Comparison of ENCODE assay signal across 17 cellular contexts in the genomic region with DNA sequence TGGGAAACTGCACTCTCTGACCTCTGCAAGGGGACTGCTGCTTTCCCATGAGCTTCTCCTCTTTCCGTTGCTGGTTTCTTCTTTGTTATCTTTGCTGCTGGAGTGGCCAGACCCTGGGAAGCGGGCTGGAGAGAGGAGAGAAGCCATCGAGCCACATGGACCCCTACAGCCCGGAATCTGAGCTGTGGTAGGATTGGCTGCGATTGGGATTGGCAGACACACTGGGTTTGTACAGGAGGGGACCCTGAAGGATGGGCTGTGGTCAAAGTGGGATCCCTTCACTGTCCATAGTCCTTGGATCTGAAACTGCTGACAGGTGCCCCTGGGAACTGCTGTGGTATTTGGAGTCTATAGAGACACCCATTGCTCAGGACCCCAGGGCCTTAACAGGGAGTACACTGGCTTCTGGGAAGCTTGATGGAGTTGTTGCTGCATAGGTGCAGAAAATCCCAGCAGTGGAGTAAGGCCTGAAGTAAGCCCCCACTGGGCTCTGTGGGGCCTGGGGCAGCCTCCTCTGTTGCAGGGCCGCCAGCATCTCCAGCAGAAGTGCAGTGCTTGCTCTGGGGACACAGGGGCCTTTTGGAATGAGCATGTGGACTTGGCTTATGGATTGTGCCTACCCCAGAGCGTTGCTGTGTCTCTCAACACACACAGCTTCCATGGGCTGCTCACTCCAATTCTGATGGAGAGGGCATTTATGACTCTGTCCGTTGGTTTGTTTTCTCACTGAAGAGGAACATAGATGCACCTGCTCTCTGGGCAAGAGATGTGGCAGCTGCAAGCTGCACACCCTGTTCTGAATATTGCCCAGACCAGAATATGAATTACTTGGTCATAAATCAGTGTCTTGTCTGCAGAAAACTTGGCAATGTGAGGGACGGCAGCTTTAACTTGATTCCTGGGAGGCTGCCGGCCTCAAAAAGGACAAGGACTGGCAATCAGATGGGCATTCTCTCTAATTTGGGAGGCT. TPM values are rescaled to one million over a fixed set of nuclear protein-coding genes. Genes with fewer than 3 reads are reported as not detected.
DNase-seq lines count a peak whose midpoint lies in the region; ATAC-seq and TF ChIP-seq lines count a peak whose summit lies in the region.
"Had no signal": no experiment of that assay in that cellular context is flagged by ENCODE, and none has a peak within 500 bp of the region (broad histone marks: within the 10 kb centered on the region; RNA-seq: fewer than 3 reads in every experiment).

No MANE protein-coding gene starts in this region.

- H4K8ac ChIP-seq in H9 (replicated peaks; ENCODE audit: insufficient read length, low read depth, low read length), result no peak overlapping the region

- H3T11ph ChIP-seq in H9 (ENCODE audit: low read length), result no peak overlapping the region

- H3K4me1 ChIP-seq in CD4-positive, CD25-positive, alpha-beta regulatory T cell (ENCODE audit: control insufficient read depth, insufficient read depth, low read length, poor library complexity, severe bottlenecking), result peaks cover 22% of the 10 kb centered on the region
- no peaks in the 10 kb centered on the region; the same call in 1 of the 2 replicates for H3K4me1 ChIP-seq in H9 (ENCODE audit: insufficient read depth, low read length)
- peaks cover 44% of the 10 kb centered on the region for H3K4me1 ChIP-seq in lower lobe of right lung

- H3K4me1 Mint-ChIP-seq in CD4-positive, CD25-positive, alpha-beta regulatory T cell, result peaks cover 22 to 71% (median 45%) of the 10 kb centered on the region in 4 donors
- peaks cover 33 to 37% of the 10 kb centered on the region in 2 experiments for H3K4me1 Mint-ChIP-seq in H9

- no peak overlapping the region for H3K4me3 ChIP-seq in CD4-positive, CD25-positive, alpha-beta regulatory T cell (ENCODE audit: low read depth, low read length)
- no peak overlapping the region for H3K4me3 ChIP-seq in lower lobe of right lung
- H3K4me3 ChIP-seq: dorsolateral prefrontal cortex, SJCRH30, suprapubic skin had no signal

- peak overlapping the region in 2 of 3 donors; percentile 20 to 55 for H3K27ac Mint-ChIP-seq in CD4-positive, CD25-positive, alpha-beta regulatory T cell
- H3K27ac Mint-ChIP-seq in H9, result peak overlapping the region in 2 of 3 experiments; percentile 55 to 76; a peak in 4 of 7 replicates
- H3K27ac Mint-ChIP-seq: activated naive CD8-positive, alpha-beta T cell treated with anti-CD3 and anti-CD28 coated beads for 36 hours; HFFc6 had no signal

- H2BK20ac ChIP-seq in H9 (ENCODE audit: low read depth, low read length, poor library complexity, severe bottlenecking), result no peak overlapping the region

- no peak overlapping the region for H3K4ac ChIP-seq in H9 (ENCODE audit: low read depth, low read length)

- no peak overlapping the region for H2BK12ac ChIP-seq in H9 (ENCODE audit: insufficient read length, low read depth, low read length)

- no peak overlapping the region for H2AK5ac ChIP-seq in H9 (ENCODE audit: insufficient read length, low read length)

- no peak overlapping the region for H2BK120ac ChIP-seq in H9 (ENCODE audit: low read depth, low read length, poor library complexity, severe bottlenecking)

- H2AFZ ChIP-seq in H9 (ENCODE audit: low read length), result no peak overlapping the region

- ATAC-seq in CD4-positive, CD25-positive, alpha-beta regulatory T cell (ENCODE audit: low read depth in 2 of 2), result no peak
- ATAC-seq in lower lobe of right lung (no peak), HG02642 (IDR thresholded peaks at IDR 0.05; ENCODE audit: poor library complexity, unreplicated experiment) (no peak), GM21529 (IDR thresholded peaks at IDR 0.05; ENCODE audit: unreplicated experiment) (no peak), HG03095 (IDR thresholded peaks at IDR 0.05; ENCODE audit: unreplicated experiment) (no peak)
- ATAC-seq: left ventricle myocardium superior had no signal

- H3K27me3 ChIP-seq in CD4-positive, CD25-positive, alpha-beta regulatory T cell (ENCODE audit: control insufficient read depth, insufficient read depth, low read length), result no peaks in the 10 kb centered on the region
- no peaks in the 10 kb centered on the region for H3K27me3 ChIP-seq in H9 (ENCODE audit: insufficient read depth, low read length)
- H3K27me3 ChIP-seq in lower lobe of right lung (ENCODE audit: low read depth), result no peaks in the 10 kb centered on the region
- H3K27me3 ChIP-seq: dorsolateral prefrontal cortex, SJCRH30, suprapubic skin had no signal

- H3K27me3 Mint-ChIP-seq in CD4-positive, CD25-positive, alpha-beta regulatory T cell, result no peaks in the 10 kb centered on the region
- H3K27me3 Mint-ChIP-seq in H9 (ENCODE audit: low read depth), result no peaks in the 10 kb centered on the region
- H3K27me3 Mint-ChIP-seq: activated naive CD8-positive, alpha-beta T cell treated with anti-CD3 and anti-CD28 coated beads for 36 hours had no signal

- no peaks in the 10 kb centered on the region for H3K9me3 Mint-ChIP-seq in CD4-positive, CD25-positive, alpha-beta regulatory T cell
- no peaks in the 10 kb centered on the region for H3K9me3 Mint-ChIP-seq in H9
- H3K9me3 Mint-ChIP-seq: activated naive CD8-positive, alpha-beta T cell treated with anti-CD3 and anti-CD28 coated beads for 36 hours; HFFc6 had no signal

- H4K20me1 ChIP-seq in H9 (ENCODE audit: control insufficient read depth, insufficient read depth, insufficient read length), result no peaks in the 10 kb centered on the region

- intact Hi-C loops in lower lobe of right lung (cut with DNase I), result no loop called here

- no peak overlapping the region for H3K18ac ChIP-seq in H9 (ENCODE audit: insufficient read length, low read depth, low read length)

- H4K5ac ChIP-seq in H9 (ENCODE audit: insufficient read length, low read depth, low read length), result no peak overlapping the region

- peaks cover 46% of the 10 kb centered on the region for H3K79me2 ChIP-seq in H9 (ENCODE audit: insufficient read depth, low read length)

- H3K4me2 ChIP-seq in H9 (ENCODE audit: insufficient read depth, insufficient read length, low read length), result no peak overlapping the region

- H3K23me2 ChIP-seq in H9 (ENCODE audit: insufficient read length, low read depth, low read length, poor library complexity, severe bottlenecking), result no peaks in the 10 kb centered on the region

- H3K79me1 ChIP-seq in H9 (ENCODE audit: insufficient read depth, low read depth, low read length, poor library complexity, severe bottlenecking), result peaks cover 15% of the 10 kb centered on the region

- no peak overlapping the region for H3K23ac ChIP-seq in H9 (ENCODE audit: insufficient read length, low read depth, low read length)

- H3K14ac ChIP-seq in H9 (ENCODE audit: insufficient read depth, low read length), result no peak overlapping the region; the same call in 1 of the 2 replicates

- TF ChIP-seq CTCF in H9 (conservative IDR thresholded peaks at IDR 0.05) (no peak), lower lobe of right lung (IDR thresholded peaks at IDR 0.05) (no peak)

- peaks cover 14% of the 10 kb centered on the region for H3K36me3 Mint-ChIP-seq in CD4-positive, CD25-positive, alpha-beta regulatory T cell
- peaks cover 5 to 12% (median 6%) of the 10 kb centered on the region in 3 experiments; a peak in 4 of 7 replicates for H3K36me3 Mint-ChIP-seq in H9 (ENCODE audit: insufficient read depth in 1 of 3, low read depth in 3 of 3)

- no peak overlapping the region for H3K9ac ChIP-seq in H9 (ENCODE audit: extremely low read depth, insufficient read length, low read length)

- H3K9me3 ChIP-seq in CD4-positive, CD25-positive, alpha-beta regulatory T cell (ENCODE audit: control insufficient read depth in 2 of 2, low read length in 2 of 2), result no peaks in the 10 kb centered on the region
- H3K9me3 ChIP-seq in H9 (ENCODE audit: control insufficient read depth, low read depth, low read length) (no peaks in the 10 kb centered on the region), lower lobe of right lung (no peaks in the 10 kb centered on the region)
- H3K9me3 ChIP-seq: SJCRH30, suprapubic skin had no signal

- no peak for DNase-seq in CD4-positive, CD25-positive, alpha-beta regulatory T cell
- DNase-seq in H9 (no peak), NCI-H526 treated with DMSO at 0.1 percent for 48 hours (lab: John Stamatoyannopoulos, UW) (peak; percentile 57), lower lobe of right lung (peak; percentile 15), HK-2 (ENCODE audit: unreplicated experiment) (no peak)
- DNase-seq: activated CD4-positive, alpha-beta T cell treated with anti-CD3 and anti-CD28 coated beads for 1 hour; activated naive CD8-positive, alpha-beta T cell treated with anti-CD3 and anti-CD28 coated beads for 36 hours; HFFc6; left ventricle myocardium superior; NCI-H1694; SJCRH30; stimulated activated CD4-positive, alpha-beta T cell treated with anti-CD3 and anti-CD28 coated beads, Interleukin-4, amount 100 ng/mL, for 4 hours had no signal

- no peak overlapping the region for H3K27ac ChIP-seq in CD4-positive, CD25-positive, alpha-beta regulatory T cell (ENCODE audit: insufficient read depth, low read length, poor library complexity, severe bottlenecking)
- H3K27ac ChIP-seq in H9 (ENCODE audit: insufficient read length, low read depth, low read length) (no peak overlapping the region), lower lobe of right lung (no peak overlapping the region)
- H3K27ac ChIP-seq: SJCRH30, suprapubic skin had no signal

- WGBS in H9 (ENCODE audit: extremely low coverage, insufficient read length, low lambda C conversion rate), result no CpG with 5 or more reads among the region's 10 CpGs

- H4K91ac ChIP-seq in H9 (ENCODE audit: insufficient read length, low read depth, low read length), result no peak overlapping the region

- no peak overlapping the region for H2BK5ac ChIP-seq in H9 (ENCODE audit: insufficient read length, low read length)

- no peak overlapping the region; the same call in 1 of the 2 replicates for H2BK15ac ChIP-seq in H9 (ENCODE audit: low read depth, low read length)

- H3K56ac ChIP-seq in H9 (ENCODE audit: insufficient read length, low read depth, low read length), result no peak overlapping the region

- no peaks in the 10 kb centered on the region for H3K36me3 ChIP-seq in CD4-positive, CD25-positive, alpha-beta regulatory T cell (ENCODE audit: control insufficient read depth, insufficient read depth, low read length)
- no peaks in the 10 kb centered on the region for H3K36me3 ChIP-seq in lower lobe of right lung
- H3K36me3 ChIP-seq: suprapubic skin had no signal

- H3K4me3 Mint-ChIP-seq in CD4-positive, CD25-positive, alpha-beta regulatory T cell, result no peak overlapping the region
- H3K4me3 Mint-ChIP-seq in H9, result no peak overlapping the region
- H3K4me3 Mint-ChIP-seq: activated naive CD8-positive, alpha-beta T cell treated with anti-CD3 and anti-CD28 coated beads for 36 hours; HFFc6 had no signal

RNA-seq across cellular contexts. Expression of a gene that starts 32.0 kb away (rescaled TPM):
- total RNA-seq in CD4-positive, CD25-positive, alpha-beta regulatory T cell, result 66.3 TPM
- 1 to 10 TPM; 2.6 to 7.1 (median 2.8) TPM for polyA plus RNA-seq in CD4-positive, CD25-positive, alpha-beta regulatory T cell
- total RNA-seq in H9 (2021) (77.0 and 81.6 TPM in 2 replicates), lower lobe of right lung (57.2 TPM)

Comparison
In these comparisons a context has a peak if more than half of its experiments do, and no peak if none do; other contexts are left out.
1. DNase-seq: peak in NCI-H526 treated with DMSO at 0.1 percent for 48 hours (single experiment) and lower lobe of right lung (single experiment); none in CD4-positive, CD25-positive, alpha-beta regulatory T cell (0 of 3), H9 (single experiment) and HK-2 (single experiment).